Comparison of ENCODE assay signal across 17 cellular contexts in the genomic region with DNA sequence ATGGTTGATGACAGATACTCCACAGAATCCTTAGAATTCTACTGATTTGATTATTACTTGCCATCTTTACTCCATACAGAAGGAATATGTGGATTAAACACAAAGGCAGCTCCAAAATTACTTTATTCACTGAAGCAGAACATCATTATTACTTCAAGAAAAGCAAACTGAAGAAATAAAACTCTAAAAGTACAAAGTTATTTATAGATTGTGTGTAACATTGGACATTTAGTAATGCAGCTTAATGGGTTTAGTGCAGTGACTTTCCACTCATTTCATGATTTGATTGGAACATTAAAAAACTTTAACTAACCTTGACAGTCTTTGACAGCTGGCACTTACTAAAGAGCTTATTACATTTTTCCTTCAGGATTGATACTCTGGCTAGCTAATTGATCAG.
"Had no signal": no experiment of that assay in that cellular context is flagged by ENCODE, and none has a peak within 500 bp of the region (broad histone marks: within the 10 kb centered on the region; RNA-seq: fewer than 3 reads in every experiment).

No MANE protein-coding gene starts in this region.

- H3K27me3 ChIP-seq: cardiac muscle cell, testis had no signal

- H3K27me3 Mint-ChIP-seq: progenitor cell of endocrine pancreas, T-cell had no signal

- DNase-seq: activated CD4-positive, alpha-beta memory T cell treated with anti-CD3 and anti-CD28 coated beads, Interleukin-2, amount 10 ng/mL, durations not matched to agents 7 days and 5 days; activated gamma-delta T cell treated with Interleukin-2 at 50 U/mL for 16 hours; activated naive CD8-positive, alpha-beta T cell treated with anti-CD3 and anti-CD28 coated beads, Interleukin-2, amount 10 ng/mL, durations not matched to agents 7 days and 5 days; activated T-cell treated with anti-CD3 and anti-CD28 coated beads, Interleukin-2, amount 50 U/mL, for 72 hours; effector memory CD4-positive, alpha-beta T cell; glutamatergic neuron; natural killer cell; stimulated activated CD4-positive, alpha-beta T cell treated with anti-CD3 and anti-CD28 coated beads, Interleukin-4, amount 100 ng/mL, for 1 hour; stimulated activated CD8-positive, alpha-beta memory T cell treated with anti-CD3 and anti-CD28 coated beads, Interleukin-4, amount 100 ng/mL, for 48 hours; stimulated activated naive CD8-positive, alpha-beta T cell treated with anti-CD3 and anti-CD28 coated beads, Interleukin-15, Interleukin-2, amounts not matched to agents 100 U/mL and 50 U/mL, for 24 hours; T-cell; T1000; testis had no signal

- H3K9me3 Mint-ChIP-seq: activated CD4-positive, alpha-beta memory T cell treated with anti-CD3 and anti-CD28 coated beads, Interleukin-2, amount 10 ng/mL, durations not matched to agents 7 days and 5 days; activated naive CD8-positive, alpha-beta T cell treated with anti-CD3 and anti-CD28 coated beads, Interleukin-2, amount 10 ng/mL, durations not matched to agents 7 days and 5 days; activated T-cell treated with anti-CD3 and anti-CD28 coated beads, Interleukin-2, amount 50 U/mL, for 72 hours; natural killer cell; T-cell had no signal

- H3K4me3 Mint-ChIP-seq: activated CD4-positive, alpha-beta memory T cell treated with anti-CD3 and anti-CD28 coated beads, Interleukin-2, amount 10 ng/mL, durations not matched to agents 7 days and 5 days; activated naive CD8-positive, alpha-beta T cell treated with anti-CD3 and anti-CD28 coated beads, Interleukin-2, amount 10 ng/mL, durations not matched to agents 7 days and 5 days; activated T-cell treated with anti-CD3 and anti-CD28 coated beads, Interleukin-2, amount 50 U/mL, for 72 hours; natural killer cell; T-cell had no signal

- ATAC-seq: activated T-cell treated with anti-CD3 and anti-CD28 coated beads, Interleukin-2, amount 50 U/mL, for 72 hours; natural killer cell; stimulated activated naive CD8-positive, alpha-beta T cell treated with anti-CD3 and anti-CD28 coated beads, Interleukin-15, Interleukin-2, amounts not matched to agents 100 U/mL and 50 U/mL, for 24 hours; T-cell had no signal

- H3K4me1 Mint-ChIP-seq: activated CD4-positive, alpha-beta memory T cell treated with anti-CD3 and anti-CD28 coated beads, Interleukin-2, amount 10 ng/mL, durations not matched to agents 7 days and 5 days; activated naive CD8-positive, alpha-beta T cell treated with anti-CD3 and anti-CD28 coated beads, Interleukin-2, amount 10 ng/mL, durations not matched to agents 7 days and 5 days; natural killer cell; T-cell had no signal

- H3K27ac Mint-ChIP-seq: activated CD4-positive, alpha-beta memory T cell treated with anti-CD3 and anti-CD28 coated beads, Interleukin-2, amount 10 ng/mL, durations not matched to agents 7 days and 5 days; activated naive CD8-positive, alpha-beta T cell treated with anti-CD3 and anti-CD28 coated beads, Interleukin-2, amount 10 ng/mL, durations not matched to agents 7 days and 5 days; activated T-cell treated with anti-CD3 and anti-CD28 coated beads, Interleukin-2, amount 50 U/mL, for 72 hours; natural killer cell; progenitor cell of endocrine pancreas; T-cell had no signal

- H3K27ac ChIP-seq: cardiac muscle cell, epithelial cell of prostate, VCaP had no signal

- H3K9me3 ChIP-seq: testis had no signal

- H3K36me3 Mint-ChIP-seq: activated naive CD8-positive, alpha-beta T cell treated with anti-CD3 and anti-CD28 coated beads, Interleukin-2, amount 10 ng/mL, durations not matched to agents 7 days and 5 days; natural killer cell; T-cell had no signal

- H3K4me3 ChIP-seq: cardiac muscle cell, testis had no signal
